Comparison of ENCODE assay signal across 28 cellular contexts in genomic region chr20:57692393-57692792, GRCh38. TPM values are rescaled to one million over a fixed set of nuclear protein-coding genes. Genes with fewer than 3 reads are reported as not detected.
A peak's percentile ranks its signal among the peaks of the same experiment; 100 is the strongest.
DNase-seq lines count a peak whose midpoint lies in the region; ATAC-seq, FAIRE-seq and TF ChIP-seq lines count a peak whose summit lies in the region.
"Had no signal": no experiment of that assay in that cellular context is flagged by ENCODE, and none has a peak within 500 bp of the region (broad histone marks: within the 10 kb centered on the region; RNA-seq: fewer than 3 reads in every experiment).

No MANE protein-coding gene starts in this region.

- H3K27me3 Mint-ChIP-seq in Caco-2 (ENCODE audit: insufficient read depth, unreplicated experiment) (no peaks in the 10 kb centered on the region), astrocyte (ENCODE audit: low read depth, unreplicated experiment) (no peaks in the 10 kb centered on the region)
- H3K27me3 Mint-ChIP-seq in naive thymus-derived CD8-positive, alpha-beta T cell: no peaks in the 10 kb centered on the region
- H3K27me3 Mint-ChIP-seq: activated CD4-positive, alpha-beta T cell treated with anti-CD3 and anti-CD28 coated beads, Interleukin-2, amount 10 ng/mL, durations not matched to agents 7 days and 5 days; stimulated activated naive CD8-positive, alpha-beta T cell treated with anti-CD3 and anti-CD28 coated beads, Interleukin-15, amount 100 ng/mL, for 72 hours had no signal

- TSS peak; percentile 87 for BruUV-seq in Caco-2 (replicated peaks; lab: Mats Ljungman, UMichigan)

- H3K36me3 Mint-ChIP-seq in Caco-2 (ENCODE audit: insufficient read depth, unreplicated experiment) (no peaks in the 10 kb centered on the region), astrocyte (ENCODE audit: low read depth, unreplicated experiment) (peaks cover 8% of the 10 kb centered on the region)
- H3K36me3 Mint-ChIP-seq in naive thymus-derived CD8-positive, alpha-beta T cell: no peaks in the 10 kb centered on the region
- H3K36me3 Mint-ChIP-seq: activated CD8-positive, alpha-beta memory T cell treated with anti-CD3 and anti-CD28 coated beads, Interleukin-2, amount 10 ng/mL, durations not matched to agents 7 days and 5 days; CD14-positive monocyte; WTC11 had no signal

- intact Hi-C loops in Caco-2 (cut with micrococcal nuclease; ENCODE audit: unreplicated experiment) (no loop called here), lower lobe of right lung (cut with DNase I) (no loop called here), psoas muscle (cut with DNase I) (no loop called here), left cardiac atrium (cut with DNase I) (no loop called here)

- H3K36me3 ChIP-seq in Caco-2 (ENCODE audit: control insufficient read depth, insufficient read depth, low read length) (no peaks in the 10 kb centered on the region), astrocyte (ENCODE audit: insufficient read depth, low read length) (peaks cover 3% of the 10 kb centered on the region), lower lobe of right lung (no peaks in the 10 kb centered on the region), thoracic aorta (no peaks in the 10 kb centered on the region), psoas muscle (ENCODE audit: insufficient read depth in 1 of 2, low read depth in 1 of 2) (no peaks in the 10 kb centered on the region)
- H3K36me3 ChIP-seq: brain microvascular endothelial cell, tibial nerve had no signal

- peaks cover 29% of the 10 kb centered on the region for H3K4me1 Mint-ChIP-seq in Caco-2 (ENCODE audit: low read depth, unreplicated experiment)
- H3K4me1 Mint-ChIP-seq in astrocyte (ENCODE audit: low read depth, unreplicated experiment): peaks cover 73% of the 10 kb centered on the region
- peaks cover 3 to 58% (median 8%) of the 10 kb centered on the region in 4 donors for H3K4me1 Mint-ChIP-seq in naive thymus-derived CD8-positive, alpha-beta T cell
- H3K4me1 Mint-ChIP-seq: activated CD4-positive, alpha-beta T cell treated with anti-CD3 and anti-CD28 coated beads, Interleukin-2, amount 10 ng/mL, durations not matched to agents 7 days and 5 days had no signal

- H3K27me3 ChIP-seq in Caco-2 (replicated peaks; ENCODE audit: control insufficient read depth, insufficient read depth, low read length) (no peaks in the 10 kb centered on the region; the same call in 1 of the 2 replicates), astrocyte (ENCODE audit: insufficient read depth, low read length) (no peaks in the 10 kb centered on the region), lower lobe of right lung (ENCODE audit: low read depth) (no peaks in the 10 kb centered on the region), thoracic aorta (replicated peaks; ENCODE audit: insufficient read depth) (no peaks in the 10 kb centered on the region), psoas muscle (ENCODE audit: insufficient read depth in 3 of 3, low read length in 2 of 3) (no peaks in the 10 kb centered on the region)
- H3K27me3 ChIP-seq: brain microvascular endothelial cell, tibial nerve had no signal

- 51 to 78% (median 53%) methylated on average over 10 of the region's 10 CpGs for WGBS in psoas muscle, 3 donors

- H4K20me1 ChIP-seq in astrocyte (ENCODE audit: insufficient read depth, low read length): peaks cover 96% of the 10 kb centered on the region

- H3K79me2 ChIP-seq in astrocyte (ENCODE audit: insufficient read depth, low read length): peaks cover 100% of the 10 kb centered on the region

- peak overlapping the region; percentile 59 for H3K9ac ChIP-seq in astrocyte (ENCODE audit: low read length)

- no peak for FAIRE-seq in astrocyte (lab: Jason Lieb, UNC)
- FAIRE-seq: colon, D721Med, GM12891 had no signal

- POLR2A ChIA-PET in Caco-2 (lab: Charles Lee): interaction anchor here (0.7 kb wide), 1 partner anchor 28 kb away, joined by 3 read pairs; no protein-coding TSS in a partner anchor
- POLR2A ChIA-PET in naive thymus-derived CD8-positive, alpha-beta T cell (lab: Charles Lee): no interaction called here

- H3K4me3 ChIP-seq in Caco-2 (ENCODE audit: low read depth, low read length) (no peak overlapping the region), astrocyte (ENCODE audit: insufficient read depth, low read depth, low read length) (no peak overlapping the region), lower lobe of right lung (no peak overlapping the region), thoracic aorta (peak overlapping the region; percentile 28), psoas muscle (no peak overlapping the region)
- H3K4me3 ChIP-seq: tibial nerve had no signal

- H3K27ac Mint-ChIP-seq in Caco-2 (ENCODE audit: unreplicated experiment) (peak overlapping the region; percentile 85), astrocyte (ENCODE audit: unreplicated experiment) (peak overlapping the region; percentile 70)
- peak overlapping the region in 1 of 10 donors; percentile 42 for H3K27ac Mint-ChIP-seq in naive thymus-derived CD8-positive, alpha-beta T cell
- H3K27ac Mint-ChIP-seq: activated CD4-positive, alpha-beta T cell treated with anti-CD3 and anti-CD28 coated beads, Interleukin-2, amount 10 ng/mL, durations not matched to agents 7 days and 5 days; activated CD8-positive, alpha-beta memory T cell treated with anti-CD3 and anti-CD28 coated beads, Interleukin-2, amount 10 ng/mL, durations not matched to agents 7 days and 5 days; activated T-cell treated with anti-CD3 and anti-CD28 coated beads, Interleukin-2, amount 50 U/mL, for 72 hours; stimulated activated naive CD8-positive, alpha-beta T cell treated with anti-CD3 and anti-CD28 coated beads, Interleukin-15, amount 100 ng/mL, for 72 hours had no signal

- H3K4me1 ChIP-seq in Caco-2 (peaks cover 25% of the 10 kb centered on the region), astrocyte (ENCODE audit: insufficient read depth, low read length) (peaks cover 88% of the 10 kb centered on the region), lower lobe of right lung (peaks cover 35% of the 10 kb centered on the region), thoracic aorta (ENCODE audit: control insufficient read depth in 1 of 2, low read depth in 2 of 2) (peaks cover 59 to 100% of the 10 kb centered on the region in 2 donors), psoas muscle (peaks cover 38% of the 10 kb centered on the region)

- H3K9me3 ChIP-seq in Caco-2 (no peaks in the 10 kb centered on the region), astrocyte (ENCODE audit: insufficient read depth, low read depth, low read length) (no peaks in the 10 kb centered on the region), lower lobe of right lung (no peaks in the 10 kb centered on the region), thoracic aorta (no peaks in the 10 kb centered on the region), psoas muscle (no peaks in the 10 kb centered on the region)
- H3K9me3 ChIP-seq: tibial nerve had no signal

- H3K4me2 ChIP-seq in astrocyte (ENCODE audit: low read length): peak overlapping the region; percentile 62

- peak overlapping the region; percentile 95 for H3K27ac ChIP-seq in astrocyte (ENCODE audit: low read depth, low read length)
- peak overlapping the region; percentile 41 for H3K27ac ChIP-seq in lower lobe of right lung
- peak overlapping the region; percentile 35 to 84 for H3K27ac ChIP-seq in thoracic aorta
- no peak overlapping the region for H3K27ac ChIP-seq in psoas muscle
- H3K27ac ChIP-seq: brain microvascular endothelial cell had no signal

- peak overlapping the region; percentile 57 for H3K4me3 Mint-ChIP-seq in Caco-2 (ENCODE audit: unreplicated experiment)
- H3K4me3 Mint-ChIP-seq in astrocyte (ENCODE audit: unreplicated experiment): no peak overlapping the region
- no peak overlapping the region for H3K4me3 Mint-ChIP-seq in naive thymus-derived CD8-positive, alpha-beta T cell
- H3K4me3 Mint-ChIP-seq: activated CD4-positive, alpha-beta T cell treated with anti-CD3 and anti-CD28 coated beads, Interleukin-2, amount 10 ng/mL, durations not matched to agents 7 days and 5 days; activated CD8-positive, alpha-beta memory T cell treated with anti-CD3 and anti-CD28 coated beads, Interleukin-2, amount 10 ng/mL, durations not matched to agents 7 days and 5 days; activated T-cell treated with anti-CD3 and anti-CD28 coated beads, Interleukin-2, amount 50 U/mL, for 72 hours; CD14-positive monocyte; stimulated activated naive CD8-positive, alpha-beta T cell treated with anti-CD3 and anti-CD28 coated beads, Interleukin-15, amount 100 ng/mL, for 72 hours; WTC11 had no signal

- no peak for TF ChIP-seq CTCF in Caco-2 (IDR thresholded peaks at IDR 0.05; ENCODE audit: insufficient read depth in 1 of 2, low read depth in 1 of 2, low read length in 1 of 2, severe bottlenecking in 1 of 2, unreplicated experiment in 1 of 2)
- TF ChIP-seq CTCF in astrocyte (IDR thresholded peaks at IDR 0.05; ENCODE audit: insufficient read depth, low read depth, low read length): no peak
- TF ChIP-seq CTCF in lower lobe of right lung (IDR thresholded peaks at IDR 0.05): no peak
- TF ChIP-seq CTCF in thoracic aorta (IDR thresholded peaks at IDR 0.05): no peak
- no peak for TF ChIP-seq CTCF in psoas muscle (IDR thresholded peaks at IDR 0.05)

- ATAC-seq in lower lobe of right lung (no peak), thoracic aorta (ENCODE audit: insufficient number of reproducible peaks, low FRiP score, low read depth) (no peak), psoas muscle (no peak), left cardiac atrium (no peak)
- no peak for ATAC-seq in naive thymus-derived CD8-positive, alpha-beta T cell
- ATAC-seq: activated CD8-positive, alpha-beta memory T cell treated with anti-CD3 and anti-CD28 coated beads, Interleukin-2, amount 10 ng/mL, durations not matched to agents 7 days and 5 days; activated T-cell treated with anti-CD3 and anti-CD28 coated beads, Interleukin-2, amount 50 U/mL, for 72 hours; stimulated activated naive CD8-positive, alpha-beta T cell treated with anti-CD3 and anti-CD28 coated beads, Interleukin-15, amount 100 ng/mL, for 72 hours had no signal

- CTCF ChIA-PET in Caco-2 (lab: Charles Lee): interaction anchor here (1.4 to 2.5 kb wide), 8 partner anchors 10 to 488 kb away, joined by 4 to 21 read pairs (median 6); partner anchors contain the start of gene PMEPA1

- no peak overlapping the region for H2AFZ ChIP-seq in astrocyte (ENCODE audit: low read depth, low read length)

- no peaks in the 10 kb centered on the region for H3K9me3 Mint-ChIP-seq in Caco-2 (ENCODE audit: unreplicated experiment)
- H3K9me3 Mint-ChIP-seq in astrocyte (ENCODE audit: unreplicated experiment): no peaks in the 10 kb centered on the region
- no peaks in the 10 kb centered on the region for H3K9me3 Mint-ChIP-seq in naive thymus-derived CD8-positive, alpha-beta T cell
- H3K9me3 Mint-ChIP-seq: activated CD4-positive, alpha-beta T cell treated with anti-CD3 and anti-CD28 coated beads, Interleukin-2, amount 10 ng/mL, durations not matched to agents 7 days and 5 days; activated T-cell treated with anti-CD3 and anti-CD28 coated beads, Interleukin-2, amount 50 U/mL, for 72 hours; CD14-positive monocyte; stimulated activated naive CD8-positive, alpha-beta T cell treated with anti-CD3 and anti-CD28 coated beads, Interleukin-15, amount 100 ng/mL, for 72 hours; WTC11 had no signal

- DNase-seq in Caco-2 (no peak), astrocyte (ENCODE audit: low read depth) (no peak), lower lobe of right lung (no peak), thoracic aorta (ENCODE audit: low spot score) (no peak), UCSD-AML1 (lab: John Stamatoyannopoulos, UW; ENCODE audit: unreplicated experiment) (no peak), psoas muscle (no peak), left cardiac atrium (no peak)
- DNase-seq in naive thymus-derived CD8-positive, alpha-beta T cell: no peak
- DNase-seq: activated CD4-positive, alpha-beta T cell treated with anti-CD3 and anti-CD28 coated beads, Interleukin-2, amount 10 ng/mL, durations not matched to agents 7 days and 5 days; activated CD8-positive, alpha-beta memory T cell treated with anti-CD3 and anti-CD28 coated beads, Interleukin-2, amount 10 ng/mL, durations not matched to agents 7 days and 5 days; activated naive CD4-positive, alpha-beta T cell; activated T-cell treated with anti-CD3 and anti-CD28 coated beads, Interleukin-2, amount 50 U/mL, for 72 hours; brain microvascular endothelial cell; effector memory CD4-positive, alpha-beta T cell; foreskin fibroblast; GOT3; NCI-H446 treated with DMSO at 0.1 percent for 48 hours; nucleus accumbens; SHP77 treated with DMSO at 0.1 percent for 48 hours; stimulated activated naive CD8-positive, alpha-beta T cell treated with anti-CD3 and anti-CD28 coated beads, Interleukin-15, amount 100 ng/mL, for 72 hours; SW 1271; T1000 had no signal

RNA-seq across cellular contexts. Expression of gene PMEPA1, which starts 17.4 kb away (rescaled TPM):
- 3.3 and 3.7 TPM in 2 replicates for total RNA-seq in Caco-2 (2022)
- total RNA-seq in astrocyte: 49.4 and 65.1 TPM in 2 replicates
- total RNA-seq in lower lobe of right lung: 26.9 TPM
- total RNA-seq in thoracic aorta: 100 to 1,000 TPM in 1 of 2 donors, 10 to 100 TPM in 1; 68.4 to 104 TPM
- 10 to 100 TPM; 12.2 to 14.3 TPM for total RNA-seq in naive thymus-derived CD8-positive, alpha-beta T cell
- polyA plus RNA-seq in naive thymus-derived CD8-positive, alpha-beta T cell: 1 to 10 TPM; 1.6 to 5.0 (median 3.5) TPM
- 10 to 100 TPM in 3 of 4 donors, 1 to 10 TPM in 1; 8.9 to 19.5 (median 15.6) TPM for total RNA-seq in psoas muscle
- polyA plus RNA-seq in psoas muscle: 10 to 100 TPM; 17.1 to 34.0 (median 30.7) TPM
- 10 to 100 TPM; 28.3 to 60.3 TPM for total RNA-seq in left cardiac atrium
